26 cellular contexts compared by ENCODE assay signal in genomic region chr9:401223-401622, GRCh38.
A peak's percentile ranks its signal among the peaks of the same experiment; 100 is the strongest.
DNase-seq lines count a peak whose midpoint lies in the region; ATAC-seq and TF ChIP-seq lines count a peak whose summit lies in the region.
"Had no signal": no experiment of that assay in that cellular context is flagged by ENCODE, and none has a peak within 500 bp of the region (broad histone marks: within the 10 kb centered on the region; RNA-seq: fewer than 3 reads in every experiment).

No MANE protein-coding gene starts in this region.

- no peaks in the 10 kb centered on the region for H3K9me3 Mint-ChIP-seq in activated CD4-positive, alpha-beta memory T cell treated with anti-CD3 and anti-CD28 coated beads for 36 hours
- H3K9me3 Mint-ChIP-seq in activated CD4-positive, alpha-beta memory T cell treated with anti-CD3 and anti-CD28 coated beads, Interleukin-2, amount 10 ng/mL, durations not matched to agents 7 days and 5 days = peaks cover 3% of the 10 kb centered on the region
- no peaks in the 10 kb centered on the region for H3K9me3 Mint-ChIP-seq in activated T-helper 1 cell treated with anti-CD3 and anti-CD28 coated beads, Interleukin-12 subunit alpha, Interleukin-12 subunit beta, Interleukin-2, Interleukin-4 antibody, amounts not matched to agents 30 ng/mL and 10 ng/mL and 1 ng/mL, durations not matched to agents 14 hours and 24 hours and 36 hours
- no peaks in the 10 kb centered on the region for H3K9me3 Mint-ChIP-seq in natural killer cell treated with Interleukin-12 subunit alpha and Interleukin-12 subunit beta and Interleukin-15 and Interleukin-18, amount 100 ng/mL, for 72 hours

- no peak for TF ChIP-seq POLR2A in NB4 (IDR thresholded peaks at IDR 0.05; ENCODE audit: extremely low read depth, insufficient read length)

- POLR2A ChIA-PET in activated CD4-positive, alpha-beta memory T cell treated with anti-CD3 and anti-CD28 coated beads for 36 hours (lab: Charles Lee) = no interaction called here
- POLR2A ChIA-PET in activated CD4-positive, alpha-beta memory T cell treated with anti-CD3 and anti-CD28 coated beads, Interleukin-2, amount 10 ng/mL, durations not matched to agents 7 days and 5 days (lab: Charles Lee) = interaction anchor here (1.3 kb wide), 1 partner anchor 13 kb away, joined by 3 read pairs; no protein-coding TSS in a partner anchor
- POLR2A ChIA-PET in GM10248 (lab: Yijun Ruan, JAX) = interaction anchor here (0.6 kb wide), 1 partner anchor 181 kb away, joined by 3 read pairs; no protein-coding TSS in a partner anchor

- H3K4me3 ChIP-seq in NB4 (ENCODE audit: low read depth, low read length) = no peak overlapping the region
- H3K4me3 ChIP-seq: MG63, neural progenitor cell, upper lobe of right lung had no signal

- DNase-seq in activated CD4-positive, alpha-beta memory T cell treated with anti-CD3 and anti-CD28 coated beads for 36 hours = no peak
- DNase-seq in activated CD4-positive, alpha-beta memory T cell treated with anti-CD3 and anti-CD28 coated beads, Interleukin-2, amount 10 ng/mL, durations not matched to agents 7 days and 5 days = no peak
- peak; percentile 49 for DNase-seq in NB4 (ENCODE audit: low read depth)
- no peak for DNase-seq in activated T-helper 1 cell treated with anti-CD3 and anti-CD28 coated beads, Interleukin-12 subunit alpha, Interleukin-12 subunit beta, Interleukin-2, Interleukin-4 antibody, amounts not matched to agents 30 ng/mL and 10 ng/mL and 1 ng/mL, durations not matched to agents 14 hours and 24 hours and 36 hours (ENCODE audit: low spot score)
- no peak for DNase-seq in natural killer cell treated with Interleukin-12 subunit alpha and Interleukin-12 subunit beta and Interleukin-15 and Interleukin-18, amount 100 ng/mL, for 72 hours (ENCODE audit: low spot score)
- no peak for DNase-seq in stimulated activated CD4-positive, alpha-beta T cell treated with anti-CD3 and anti-CD28 coated beads, Interleukin-12 subunit alpha, Interleukin-12 subunit beta, amount 100 ng/mL, for 4 hours
- DNase-seq in GM10248 (ENCODE audit: extremely low spot score) = no peak
- DNase-seq: activated CD4-positive, alpha-beta T cell treated with anti-CD3 and anti-CD28 coated beads, Interleukin-2, amount 50 U/mL, for 4 hours; activated naive CD4-positive, alpha-beta T cell treated with Interleukin-2 at 50 U/mL for 16 hours; activated T-cell treated with anti-CD3 and anti-CD28 coated beads, Interleukin-2, amount 50 U/mL, for 1 hour; caudate nucleus; dermis blood vessel endothelial cell; EL; H9; islet precursor cell; KBM-7; MG63; NCI-H1417; NCI-H2081 treated with DMSO at 0.1 percent for 48 hours; NCI-H446; SHP77 treated with DMSO at 0.1 percent for 48 hours; substantia nigra; upper lobe of right lung had no signal

- H3K4me3 Mint-ChIP-seq in activated CD4-positive, alpha-beta memory T cell treated with anti-CD3 and anti-CD28 coated beads for 36 hours = no peak overlapping the region
- no peak overlapping the region for H3K4me3 Mint-ChIP-seq in activated CD4-positive, alpha-beta memory T cell treated with anti-CD3 and anti-CD28 coated beads, Interleukin-2, amount 10 ng/mL, durations not matched to agents 7 days and 5 days
- H3K4me3 Mint-ChIP-seq in activated T-helper 1 cell treated with anti-CD3 and anti-CD28 coated beads, Interleukin-12 subunit alpha, Interleukin-12 subunit beta, Interleukin-2, Interleukin-4 antibody, amounts not matched to agents 30 ng/mL and 10 ng/mL and 1 ng/mL, durations not matched to agents 14 hours and 24 hours and 36 hours = no peak overlapping the region
- no peak overlapping the region for H3K4me3 Mint-ChIP-seq in natural killer cell treated with Interleukin-12 subunit alpha and Interleukin-12 subunit beta and Interleukin-15 and Interleukin-18, amount 100 ng/mL, for 72 hours
- H3K4me3 Mint-ChIP-seq: H9, neural progenitor cell had no signal

- CTCF ChIA-PET in activated CD4-positive, alpha-beta memory T cell treated with anti-CD3 and anti-CD28 coated beads for 36 hours (lab: Charles Lee) = no interaction called here
- CTCF ChIA-PET in activated CD4-positive, alpha-beta memory T cell treated with anti-CD3 and anti-CD28 coated beads, Interleukin-2, amount 10 ng/mL, durations not matched to agents 7 days and 5 days (lab: Charles Lee) = interaction anchor here (2.1 kb wide), 1 partner anchor 9 kb away, joined by 5 read pairs; no protein-coding TSS in a partner anchor
- CTCF ChIA-PET in GM10248 (lab: Yijun Ruan, JAX) = interaction anchor here (1.1 kb wide), 1 partner anchor 10 kb away, joined by 4 read pairs; no protein-coding TSS in a partner anchor

- H3K27me3 Mint-ChIP-seq in activated CD4-positive, alpha-beta memory T cell treated with anti-CD3 and anti-CD28 coated beads for 36 hours = no peaks in the 10 kb centered on the region
- no peaks in the 10 kb centered on the region for H3K27me3 Mint-ChIP-seq in activated CD4-positive, alpha-beta memory T cell treated with anti-CD3 and anti-CD28 coated beads, Interleukin-2, amount 10 ng/mL, durations not matched to agents 7 days and 5 days
- no peaks in the 10 kb centered on the region for H3K27me3 Mint-ChIP-seq in activated T-helper 1 cell treated with anti-CD3 and anti-CD28 coated beads, Interleukin-12 subunit alpha, Interleukin-12 subunit beta, Interleukin-2, Interleukin-4 antibody, amounts not matched to agents 30 ng/mL and 10 ng/mL and 1 ng/mL, durations not matched to agents 14 hours and 24 hours and 36 hours (ENCODE audit: insufficient read depth)
- H3K27me3 Mint-ChIP-seq in natural killer cell treated with Interleukin-12 subunit alpha and Interleukin-12 subunit beta and Interleukin-15 and Interleukin-18, amount 100 ng/mL, for 72 hours = no peaks in the 10 kb centered on the region

- no peak for ATAC-seq in natural killer cell treated with Interleukin-12 subunit alpha and Interleukin-12 subunit beta and Interleukin-15 and Interleukin-18, amount 100 ng/mL, for 72 hours
- ATAC-seq in HG03521 (IDR thresholded peaks at IDR 0.05; ENCODE audit: unreplicated experiment) = no peak
- ATAC-seq: Panc1, upper lobe of right lung had no signal

- H3K36me3 Mint-ChIP-seq in activated CD4-positive, alpha-beta memory T cell treated with anti-CD3 and anti-CD28 coated beads for 36 hours = peaks cover 55% of the 10 kb centered on the region
- peaks cover 79% of the 10 kb centered on the region for H3K36me3 Mint-ChIP-seq in activated CD4-positive, alpha-beta memory T cell treated with anti-CD3 and anti-CD28 coated beads, Interleukin-2, amount 10 ng/mL, durations not matched to agents 7 days and 5 days (ENCODE audit: low read depth)
- H3K36me3 Mint-ChIP-seq in activated T-helper 1 cell treated with anti-CD3 and anti-CD28 coated beads, Interleukin-12 subunit alpha, Interleukin-12 subunit beta, Interleukin-2, Interleukin-4 antibody, amounts not matched to agents 30 ng/mL and 10 ng/mL and 1 ng/mL, durations not matched to agents 14 hours and 24 hours and 36 hours (ENCODE audit: low read depth) = peaks cover 62% of the 10 kb centered on the region
- H3K36me3 Mint-ChIP-seq in natural killer cell treated with Interleukin-12 subunit alpha and Interleukin-12 subunit beta and Interleukin-15 and Interleukin-18, amount 100 ng/mL, for 72 hours = peaks cover 42% of the 10 kb centered on the region

- H3K27ac Mint-ChIP-seq in activated CD4-positive, alpha-beta memory T cell treated with anti-CD3 and anti-CD28 coated beads for 36 hours = peak overlapping the region; percentile 54
- H3K27ac Mint-ChIP-seq in activated CD4-positive, alpha-beta memory T cell treated with anti-CD3 and anti-CD28 coated beads, Interleukin-2, amount 10 ng/mL, durations not matched to agents 7 days and 5 days = no peak overlapping the region
- H3K27ac Mint-ChIP-seq in activated T-helper 1 cell treated with anti-CD3 and anti-CD28 coated beads, Interleukin-12 subunit alpha, Interleukin-12 subunit beta, Interleukin-2, Interleukin-4 antibody, amounts not matched to agents 30 ng/mL and 10 ng/mL and 1 ng/mL, durations not matched to agents 14 hours and 24 hours and 36 hours = peak overlapping the region; percentile 88
- H3K27ac Mint-ChIP-seq in natural killer cell treated with Interleukin-12 subunit alpha and Interleukin-12 subunit beta and Interleukin-15 and Interleukin-18, amount 100 ng/mL, for 72 hours = peak overlapping the region; percentile 64 to 77
- H3K27ac Mint-ChIP-seq: H9, neural progenitor cell had no signal

- no peaks in the 10 kb centered on the region for H3K4me1 Mint-ChIP-seq in activated CD4-positive, alpha-beta memory T cell treated with anti-CD3 and anti-CD28 coated beads for 36 hours (ENCODE audit: low read depth)
- peaks cover 1% of the 10 kb centered on the region for H3K4me1 Mint-ChIP-seq in activated CD4-positive, alpha-beta memory T cell treated with anti-CD3 and anti-CD28 coated beads, Interleukin-2, amount 10 ng/mL, durations not matched to agents 7 days and 5 days
- peaks cover 9% of the 10 kb centered on the region for H3K4me1 Mint-ChIP-seq in activated T-helper 1 cell treated with anti-CD3 and anti-CD28 coated beads, Interleukin-12 subunit alpha, Interleukin-12 subunit beta, Interleukin-2, Interleukin-4 antibody, amounts not matched to agents 30 ng/mL and 10 ng/mL and 1 ng/mL, durations not matched to agents 14 hours and 24 hours and 36 hours (ENCODE audit: low read depth)
- peaks cover 0 to 6% of the 10 kb centered on the region in 2 donors for H3K4me1 Mint-ChIP-seq in natural killer cell treated with Interleukin-12 subunit alpha and Interleukin-12 subunit beta and Interleukin-15 and Interleukin-18, amount 100 ng/mL, for 72 hours (ENCODE audit: low read depth in 2 of 2)

- intact Hi-C loops in activated CD4-positive, alpha-beta memory T cell treated with anti-CD3 and anti-CD28 coated beads for 36 hours (cut with micrococcal nuclease) = no loop called here
- intact Hi-C loops in activated T-helper 1 cell treated with anti-CD3 and anti-CD28 coated beads, Interleukin-12 subunit alpha, Interleukin-12 subunit beta, Interleukin-2, Interleukin-4 antibody, amounts not matched to agents 30 ng/mL and 10 ng/mL and 1 ng/mL, durations not matched to agents 14 hours and 24 hours and 36 hours (cut with micrococcal nuclease) = no loop called here

- TF ChIP-seq CTCF in NB4 (IDR thresholded peaks at IDR 0.05; ENCODE audit: low read depth, low read length) (no peak), GM10248 (IDR thresholded peaks at IDR 0.05; ENCODE audit: control extremely low read depth, extremely low read depth, low read depth, missing control alignments) (no peak)
